In the genomic region with DNA sequence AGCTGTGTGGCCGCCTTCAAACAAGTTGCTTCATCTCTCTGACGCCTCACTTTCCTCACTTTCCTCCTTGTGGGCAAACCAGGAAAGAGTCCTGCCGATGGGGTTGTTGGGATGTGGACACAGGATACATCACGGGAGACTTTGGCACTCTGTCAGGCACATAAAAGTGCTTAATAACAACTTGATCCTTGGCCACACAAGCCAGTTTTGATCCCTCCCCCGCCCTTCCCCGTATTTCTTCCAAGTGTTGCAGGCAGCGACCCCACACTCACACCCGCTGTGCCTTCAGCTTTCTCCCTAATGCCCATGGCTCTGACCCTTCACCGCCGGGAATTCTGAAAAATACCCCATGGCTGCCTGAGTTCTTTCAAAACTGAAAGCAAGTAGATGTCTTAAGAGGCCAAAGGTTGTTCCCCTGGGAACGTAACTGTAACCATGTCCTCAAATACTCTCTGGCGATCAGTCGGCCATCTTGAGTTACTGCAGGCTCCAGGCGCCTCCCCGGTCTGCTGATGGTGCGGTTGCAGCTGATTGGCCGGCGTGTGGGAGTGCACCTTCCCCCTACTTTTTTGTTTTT, we compare ENCODE assay signal across 10 cellular contexts. TPM values are rescaled to one million over a fixed set of nuclear protein-coding genes. Genes with fewer than 3 reads are reported as not detected.
DNase-seq lines count a peak whose midpoint lies in the region; ATAC-seq and TF ChIP-seq lines count a peak whose summit lies in the region.
"Had no signal": no experiment of that assay in that cellular context is flagged by ENCODE, and none has a peak within 500 bp of the region (broad histone marks: within the 10 kb centered on the region; RNA-seq: fewer than 3 reads in every experiment).

No MANE protein-coding gene starts in this region.

- H3K4me3 ChIP-seq in SJCRH30, result peak overlapping the region; percentile 10; the same call in 1 of the 2 replicates
- peak overlapping the region; percentile 44 for H3K4me3 ChIP-seq in osteoblast (ENCODE audit: insufficient read depth, low read length)

- peak overlapping the region; percentile 19 for H3K4me2 ChIP-seq in osteoblast (ENCODE audit: insufficient read depth, low read length)

- H2AFZ ChIP-seq in osteoblast (ENCODE audit: low read length), result peak overlapping the region; percentile 44

- peak; percentile 8 for ATAC-seq in Right ventricle myocardium inferior
- ATAC-seq in HG03460 (IDR thresholded peaks at IDR 0.05; ENCODE audit: unreplicated experiment), result no peak
- no peak for ATAC-seq in GM21423 (IDR thresholded peaks at IDR 0.05; ENCODE audit: unreplicated experiment)
- ATAC-seq: activated CD8-positive, alpha-beta memory T cell treated with anti-CD3 and anti-CD28 coated beads, Interleukin-2, amount 10 ng/mL, durations not matched to agents 7 days and 5 days had no signal

- H3K79me2 ChIP-seq in osteoblast (ENCODE audit: insufficient read depth, low read length), result no peaks in the 10 kb centered on the region

- no peak overlapping the region for H3K27ac ChIP-seq in SJCRH30
- H3K27ac ChIP-seq in osteoblast (ENCODE audit: low read depth, low read length), result peak overlapping the region; percentile 3

- no peaks in the 10 kb centered on the region for H4K20me1 ChIP-seq in osteoblast (ENCODE audit: insufficient read depth, low read length)

- H3K4me1 ChIP-seq in SJCRH30, result peaks cover 10% of the 10 kb centered on the region
- no peaks in the 10 kb centered on the region for H3K4me1 ChIP-seq in osteoblast (ENCODE audit: insufficient read depth, low read length)
- H3K4me1 ChIP-seq: BE2C had no signal

- peak; percentile 33 for DNase-seq in Daoy (ENCODE audit: low read depth)
- peak; percentile 38 to 44 for DNase-seq in SJCRH30
- no peak for DNase-seq in Right ventricle myocardium inferior (ENCODE audit: missing footprints)
- peak; percentile 85 for DNase-seq in osteoblast (ENCODE audit: insufficient read length, low spot score, missing footprints)
- DNase-seq in GM19238 (ENCODE audit: insufficient read length, low spot score), result no peak
- no peak for DNase-seq in C1 segment of cervical spinal cord (lab: John Stamatoyannopoulos, UW)
- DNase-seq: activated CD8-positive, alpha-beta memory T cell treated with anti-CD3 and anti-CD28 coated beads, Interleukin-2, amount 10 ng/mL, durations not matched to agents 7 days and 5 days; BE2C had no signal

- H3K27me3 ChIP-seq in SJCRH30 (no peaks in the 10 kb centered on the region), osteoblast (ENCODE audit: insufficient read depth, low read length) (peaks cover 2% of the 10 kb centered on the region)
- H3K27me3 ChIP-seq: BE2C had no signal

- no peaks in the 10 kb centered on the region for H3K9me3 ChIP-seq in SJCRH30 (replicated peaks)
- no peaks in the 10 kb centered on the region for H3K9me3 ChIP-seq in osteoblast (ENCODE audit: low read depth, low read length)
- H3K9me3 ChIP-seq: BE2C had no signal

- intact Hi-C loops in Right ventricle myocardium inferior (cut with DNase I), result no loop called here

- TF ChIP-seq CTCF in osteoblast (IDR thresholded peaks at IDR 0.05; ENCODE audit: extremely low read depth, low read depth, low read length), result no peak

- H3K36me3 ChIP-seq in SJCRH30, result no peaks in the 10 kb centered on the region
- no peaks in the 10 kb centered on the region for H3K36me3 ChIP-seq in osteoblast (ENCODE audit: insufficient read depth, low read length)
- H3K36me3 ChIP-seq: BE2C had no signal

RNA-seq across cellular contexts. Expression of a gene that starts 59.8 kb away (rescaled TPM):
- total RNA-seq in Daoy (2014; rRNA removed; shearing (Covaris generic)), result 0.69 and 0.80 TPM in 2 replicates
- total RNA-seq in SJCRH30 (2014; rRNA removed; shearing (Covaris generic)), result 0.05 and 0.38 TPM in 2 replicates
- total RNA-seq in Right ventricle myocardium inferior (32.2 TPM), osteoblast (0.72 and 0.88 TPM in 2 replicates)

Comparison
In these comparisons a context has a peak if more than half of its experiments do, and no peak if none do; other contexts are left out.
1. DNase-seq: peak in Daoy (single experiment), SJCRH30 (2 of 2) and osteoblast (single experiment); none in Right ventricle myocardium inferior (single experiment), GM19238 (single experiment) and C1 segment of cervical spinal cord (0 of 14).
2. RNA of a gene that starts 59.8 kb away (total RNA-seq): 32.2 TPM in Right ventricle myocardium inferior (single experiment); 0.72 to 0.88 TPM in osteoblast, 0.69 to 0.80 TPM in Daoy and 0.05 to 0.38 TPM in SJCRH30; every median in the first group is over 10 times any median in the second.